Comparison of ENCODE assay signal across 11 cellular contexts in genomic region chr6:48123601-48124000, GRCh38.
"Had no signal": no experiment of that assay in that cellular context is flagged by ENCODE, and none has a peak within 500 bp of the region (broad histone marks: within the 10 kb centered on the region; RNA-seq: fewer than 3 reads in every experiment).

No MANE protein-coding gene starts in this region.

- H3K27ac ChIP-seq: GM23248 had no signal

- ATAC-seq: GM23338, HCT116 had no signal

- H3K9ac ChIP-seq: GM23248 had no signal

- H3K4me1 ChIP-seq: HAP-1 had no signal

- DNase-seq: GM23248, GOT3, H7, H9, HCEC 1CT, HFFc6 had no signal

- H3K4me2 ChIP-seq: GM23338 had no signal

- H3K4me3 ChIP-seq: GM23248, GM23338, HAP-1 had no signal

- H3K9me3 ChIP-seq: HAP-1 had no signal

- H2AFZ ChIP-seq: GM23248, GM23338 had no signal

- FAIRE-seq: H1, H54 had no signal

- H3K36me3 ChIP-seq: HAP-1 had no signal
